18 cellular contexts compared by ENCODE assay signal in the genomic region with DNA sequence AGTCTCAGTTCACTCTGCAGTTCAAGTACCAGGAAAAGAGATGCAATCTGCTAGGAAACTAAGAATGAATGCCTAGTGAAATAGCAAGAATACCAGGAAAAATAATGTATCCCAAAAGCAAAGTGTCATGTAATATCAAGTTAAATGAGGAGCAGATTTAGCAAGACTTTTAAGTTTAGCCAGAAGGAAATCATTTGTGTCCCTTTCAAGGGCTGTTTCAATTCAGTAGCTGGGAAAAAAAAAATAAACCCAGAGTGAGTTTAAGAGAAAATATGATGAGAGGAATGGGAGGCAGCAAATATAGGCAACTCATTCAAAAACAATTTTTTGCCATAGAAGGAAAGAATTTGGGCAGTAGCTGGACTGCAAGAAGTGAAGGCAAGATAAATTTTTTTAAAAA.
DNase-seq lines count a peak whose midpoint lies in the region; ATAC-seq and TF ChIP-seq lines count a peak whose summit lies in the region.
"Had no signal": no experiment of that assay in that cellular context is flagged by ENCODE, and none has a peak within 500 bp of the region (broad histone marks: within the 10 kb centered on the region; RNA-seq: fewer than 3 reads in every experiment).

No MANE protein-coding gene starts in this region.

- no peak overlapping the region for H3K4me3 Mint-ChIP-seq in immature natural killer cell
- H3K4me3 Mint-ChIP-seq: B cell; CD4-positive, CD25-positive, alpha-beta regulatory T cell had no signal

- H3K27me3 ChIP-seq in aorta (ENCODE audit: control insufficient read depth in 1 of 2, insufficient read depth in 2 of 2, low read length in 1 of 2): no peaks in the 10 kb centered on the region
- H3K27me3 ChIP-seq: SJSA1 had no signal

- peak; percentile 11 for DNase-seq in AG08395 (ENCODE audit: low spot score)
- peak; percentile 54 for DNase-seq in GM04503 (ENCODE audit: low read depth)
- DNase-seq in fibroblast of peridontal ligament (ENCODE audit: extremely low read depth): peak; percentile 79
- DNase-seq in aorta: no peak
- no peak for DNase-seq in immature natural killer cell
- DNase-seq: Caco-2; CD4-positive, CD25-positive, alpha-beta regulatory T cell; DMS153; NCI-H1930; NCI-H526 had no signal

- intact Hi-C loops in aorta (cut with DNase I): no loop called here

- H3K9me3 ChIP-seq in aorta (ENCODE audit: control insufficient read depth, low read length): peaks cover 2% of the 10 kb centered on the region
- H3K9me3 ChIP-seq: Caco-2, SJSA1 had no signal

- peaks cover 5 to 26% (median 8%) of the 10 kb centered on the region in 6 donors for H3K9me3 Mint-ChIP-seq in immature natural killer cell

- no peaks in the 10 kb centered on the region for H3K36me3 ChIP-seq in aorta (ENCODE audit: control insufficient read depth in 1 of 2, insufficient read depth in 2 of 2, low read length in 1 of 2)
- H3K36me3 ChIP-seq: SJSA1 had no signal

- H3K4me1 ChIP-seq in aorta (ENCODE audit: control insufficient read depth in 1 of 2, insufficient read depth in 2 of 2, low read length in 2 of 2): no peaks in the 10 kb centered on the region
- H3K4me1 ChIP-seq: SJSA1 had no signal

- no peaks in the 10 kb centered on the region for H3K4me1 Mint-ChIP-seq in immature natural killer cell
- H3K4me1 Mint-ChIP-seq: B cell; CD4-positive, CD25-positive, alpha-beta regulatory T cell had no signal

- no peak overlapping the region for H3K4me3 ChIP-seq in aorta (ENCODE audit: low read length in 2 of 2)
- H3K4me3 ChIP-seq: SJSA1 had no signal

- H3K27ac ChIP-seq in VCaP: peak overlapping the region; percentile 89; the same call in 1 of the 2 replicates
- no peak overlapping the region for H3K27ac ChIP-seq in aorta (ENCODE audit: low read depth in 1 of 2, low read length in 2 of 2)
- H3K27ac ChIP-seq: HL-60, KMS-11, SJSA1 had no signal

- no peak for TF ChIP-seq CTCF in VCaP (conservative IDR thresholded peaks at IDR 0.05)

- ATAC-seq in GM21717 (IDR thresholded peaks at IDR 0.05; ENCODE audit: unreplicated experiment) (no peak), GM21825 (IDR thresholded peaks at IDR 0.05; ENCODE audit: unreplicated experiment) (no peak), aorta (ENCODE audit: low FRiP score) (no peak)
- ATAC-seq: Panc1 had no signal

- H3K27ac Mint-ChIP-seq in immature natural killer cell: no peak overlapping the region
- H3K27ac Mint-ChIP-seq: B cell had no signal

- no peaks in the 10 kb centered on the region for H3K36me3 Mint-ChIP-seq in immature natural killer cell
- H3K36me3 Mint-ChIP-seq: CD4-positive, CD25-positive, alpha-beta regulatory T cell had no signal

- peaks cover 0 to 3% (median 0%) of the 10 kb centered on the region in 3 donors for H3K27me3 Mint-ChIP-seq in immature natural killer cell (ENCODE audit: low read depth in 3 of 3)
- H3K27me3 Mint-ChIP-seq: B cell; CD4-positive, CD25-positive, alpha-beta regulatory T cell had no signal

Comparison
In these comparisons a context has a peak if more than half of its experiments do, and no peak if none do; other contexts are left out.
1. DNase-seq: peak in AG08395 (single experiment), GM04503 (single experiment) and fibroblast of peridontal ligament (single experiment); none in aorta (0 of 2) and immature natural killer cell (0 of 3).